ENCODE assay signal across 14 cellular contexts in genomic region chr18:23451011-23451410, GRCh38.
"Had no signal": no experiment of that assay in that cellular context is flagged by ENCODE, and none has a peak within 500 bp of the region (broad histone marks: within the 10 kb centered on the region; RNA-seq: fewer than 3 reads in every experiment).

No MANE protein-coding gene starts in this region.

- H3K27ac ChIP-seq: ovary, uterus had no signal

- DNase-seq: activated CD4-positive, CD25-positive, alpha-beta regulatory T cell treated with anti-CD3 and anti-CD28 coated beads, Interleukin-2, amount 50 U/mL, for 72 hours; activated naive CD8-positive, alpha-beta T cell treated with anti-CD3 and anti-CD28 coated beads, Interleukin-2, amount 10 ng/mL, durations not matched to agents 7 days and 5 days; activated T-cell treated with anti-CD3 and anti-CD28 coated beads, Interleukin-2, amount 50 U/mL, for 4 hours; effector CD8-positive, alpha-beta T cell; esophagus squamous epithelium; foreskin fibroblast; left ventricle myocardium inferior; mesenchymal stem cell; nephron progenitor cell; ovary; stimulated activated CD4-positive, alpha-beta T cell treated with anti-CD3 and anti-CD28 coated beads, Interleukin-1b, Interleukin-23, amount 100 ng/mL, for 48 hours; stimulated activated naive CD4-positive, alpha-beta T cell; tibial artery; uterus had no signal

- H3K4me3 Mint-ChIP-seq: activated naive CD8-positive, alpha-beta T cell treated with anti-CD3 and anti-CD28 coated beads, Interleukin-2, amount 10 ng/mL, durations not matched to agents 7 days and 5 days; nephron progenitor cell had no signal

- H3K36me3 ChIP-seq: ovary, uterus had no signal

- H3K27ac Mint-ChIP-seq: activated naive CD8-positive, alpha-beta T cell treated with anti-CD3 and anti-CD28 coated beads, Interleukin-2, amount 10 ng/mL, durations not matched to agents 7 days and 5 days; nephron progenitor cell had no signal

- ATAC-seq: activated T-cell treated with anti-CD3 and anti-CD28 coated beads, Interleukin-2, amount 50 U/mL, for 4 hours had no signal

- H3K4me1 ChIP-seq: uterus had no signal

- H3K27me3 ChIP-seq: esophagus squamous epithelium, ovary, tibial artery, uterus had no signal

- H3K9me3 ChIP-seq: esophagus squamous epithelium, left ventricle myocardium inferior, ovary, tibial artery, uterus had no signal

- H3K4me3 ChIP-seq: esophagus squamous epithelium, left ventricle myocardium inferior, ovary, tibial artery, uterus had no signal

- H3K9me3 Mint-ChIP-seq: activated naive CD8-positive, alpha-beta T cell treated with anti-CD3 and anti-CD28 coated beads, Interleukin-2, amount 10 ng/mL, durations not matched to agents 7 days and 5 days; activated T-cell treated with anti-CD3 and anti-CD28 coated beads, Interleukin-2, amount 50 U/mL, for 4 hours; nephron progenitor cell had no signal
